ENCODE assay signal across 17 cellular contexts in genomic region chr3:48141225-48142137, GRCh38. TPM values are rescaled to one million over a fixed set of nuclear protein-coding genes. Genes with fewer than 3 reads are reported as not detected.
DNase-seq lines count a peak whose midpoint lies in the region; ATAC-seq and TF ChIP-seq lines count a peak whose summit lies in the region.
"Had no signal": no experiment of that assay in that cellular context is flagged by ENCODE, and none has a peak within 500 bp of the region (broad histone marks: within the 10 kb centered on the region; RNA-seq: fewer than 3 reads in every experiment).

No MANE protein-coding gene starts in this region.

- TF ChIP-seq EP300 in upper lobe of left lung (IDR thresholded peaks at IDR 0.05) = no peak

- peak overlapping the region; percentile 69 for H3K4me2 ChIP-seq in mammary epithelial cell (ENCODE audit: insufficient read depth, low read depth, low read length)

- H3K36me3 Mint-ChIP-seq in natural killer cell treated with Interleukin-12 subunit alpha and Interleukin-12 subunit beta and Interleukin-15 and Interleukin-18, amount 100 ng/mL, for 72 hours = no peaks in the 10 kb centered on the region
- no peaks in the 10 kb centered on the region for H3K36me3 Mint-ChIP-seq in natural killer cell
- H3K36me3 Mint-ChIP-seq: CD8-positive, alpha-beta memory T cell had no signal

- TF ChIP-seq CTCF in natural killer cell (IDR thresholded peaks at IDR 0.05) (no peak), mammary epithelial cell (conservative IDR thresholded peaks at IDR 0.05 in 1 of 2, IDR thresholded peaks at IDR 0.05 in 1 of 2; ENCODE audit: extremely low read depth in 1 of 2, insufficient read depth in 1 of 2, low read depth in 1 of 2, low read length in 2 of 2) (no peak), upper lobe of left lung (IDR thresholded peaks at IDR 0.05) (no peak)

- peaks cover 13% of the 10 kb centered on the region for H3K4me1 ChIP-seq in mammary epithelial cell (ENCODE audit: insufficient read depth, low read length)
- peaks cover 5 to 6% (median 5%) of the 10 kb centered on the region in 4 donors for H3K4me1 ChIP-seq in upper lobe of left lung
- H3K4me1 ChIP-seq: BE2C, SJSA1 had no signal

- no peak for TF ChIP-seq POLR2A in upper lobe of left lung (IDR thresholded peaks at IDR 0.05)

- no peak overlapping the region for H3K4me3 ChIP-seq in mammary epithelial cell (replicated peaks in 1 of 3; ENCODE audit: insufficient read depth in 1 of 3, low read depth in 2 of 3, low read length in 3 of 3)
- H3K4me3 ChIP-seq in upper lobe of left lung = no peak overlapping the region
- H3K4me3 ChIP-seq: SJSA1 had no signal

- intact Hi-C loops in natural killer cell (cut with micrococcal nuclease) (no loop called here), mammary epithelial cell (cut with micrococcal nuclease) (loop anchor here (1.0 kb wide), 1 partner anchor 53 kb away; no protein-coding TSS in a partner anchor)

- peak; percentile 41 to 52 for ATAC-seq in natural killer cell treated with Interleukin-12 subunit alpha and Interleukin-12 subunit beta and Interleukin-15 and Interleukin-18, amount 100 ng/mL, for 72 hours
- ATAC-seq in natural killer cell = no peak
- ATAC-seq in upper lobe of left lung (ENCODE audit: low FRiP score in 2 of 2) = no peak
- ATAC-seq in HG02973 (IDR thresholded peaks at IDR 0.05; ENCODE audit: unreplicated experiment) = no peak

- H3K9me3 ChIP-seq in mammary epithelial cell (replicated peaks; ENCODE audit: insufficient read depth, low read length) (no peaks in the 10 kb centered on the region), upper lobe of left lung (no peaks in the 10 kb centered on the region)
- H3K9me3 ChIP-seq: BE2C, SJSA1 had no signal

- no peak for DNase-seq in natural killer cell treated with Interleukin-12 subunit alpha and Interleukin-12 subunit beta and Interleukin-15 and Interleukin-18, amount 100 ng/mL, for 72 hours (ENCODE audit: low spot score)
- DNase-seq in natural killer cell = no peak
- DNase-seq in mammary epithelial cell = peak; percentile 71
- DNase-seq in islet precursor cell = peak; percentile 35
- DNase-seq in upper lobe of left lung = no peak
- no peak for DNase-seq in NCI-H1417 (lab: John Stamatoyannopoulos, UW)
- DNase-seq in SKM-1 (lab: John Stamatoyannopoulos, UW; ENCODE audit: unreplicated experiment) = no peak
- DNase-seq: ACHN; BE2C; CD8-positive, alpha-beta memory T cell; GF-D8; H7; Kasumi-1; NCI-H1417 treated with DMSO at 0.1 percent for 48 hours; NCI-H524 had no signal

- H3K27me3 ChIP-seq in mammary epithelial cell (ENCODE audit: insufficient read depth, low read length) = no peaks in the 10 kb centered on the region
- H3K27me3 ChIP-seq in upper lobe of left lung = no peaks in the 10 kb centered on the region
- H3K27me3 ChIP-seq: BE2C, SJSA1 had no signal

- peaks cover 0 to 3% of the 10 kb centered on the region in 2 donors for H3K4me1 Mint-ChIP-seq in natural killer cell treated with Interleukin-12 subunit alpha and Interleukin-12 subunit beta and Interleukin-15 and Interleukin-18, amount 100 ng/mL, for 72 hours (ENCODE audit: low read depth in 2 of 2)
- peaks cover 0 to 5% of the 10 kb centered on the region in 2 donors for H3K4me1 Mint-ChIP-seq in natural killer cell
- H3K4me1 Mint-ChIP-seq: CD8-positive, alpha-beta memory T cell had no signal

- CTCF ChIA-PET in mammary epithelial cell (lab: Charles Lee; ENCODE audit: low non-redundant PET) = no interaction called here

- in situ Hi-C loops in mammary epithelial cell (cut with MboI; ENCODE audit: low sequenced_read_pairs in 2 of 2) = no loop called here

- H3K9ac ChIP-seq in mammary epithelial cell (ENCODE audit: insufficient read depth, low read length) = no peak overlapping the region

- H3K27ac ChIP-seq in mammary epithelial cell (ENCODE audit: insufficient read depth, low read depth, low read length) = no peak overlapping the region
- peak overlapping the region in 3 of 4 donors; percentile 39 to 45 (median 40) for H3K27ac ChIP-seq in upper lobe of left lung
- H3K27ac ChIP-seq: SJSA1 had no signal

- no peak overlapping the region for H3K4me3 Mint-ChIP-seq in natural killer cell treated with Interleukin-12 subunit alpha and Interleukin-12 subunit beta and Interleukin-15 and Interleukin-18, amount 100 ng/mL, for 72 hours
- no peak overlapping the region for H3K4me3 Mint-ChIP-seq in natural killer cell
- H3K4me3 Mint-ChIP-seq: CD8-positive, alpha-beta memory T cell had no signal

- no peaks in the 10 kb centered on the region for H4K20me1 ChIP-seq in mammary epithelial cell (ENCODE audit: insufficient read depth, low read length)

- BruUV-seq in mammary epithelial cell (replicated peaks; lab: Mats Ljungman, UMichigan) = no TSS peak

- H3K27ac Mint-ChIP-seq in natural killer cell treated with Interleukin-12 subunit alpha and Interleukin-12 subunit beta and Interleukin-15 and Interleukin-18, amount 100 ng/mL, for 72 hours = peak overlapping the region in 1 of 2 donors; percentile 58
- H3K27ac Mint-ChIP-seq in natural killer cell = no peak overlapping the region
- H3K27ac Mint-ChIP-seq: CD8-positive, alpha-beta memory T cell had no signal

- no peaks in the 10 kb centered on the region for H3K36me3 ChIP-seq in mammary epithelial cell (ENCODE audit: insufficient read depth, low read length)
- H3K36me3 ChIP-seq in upper lobe of left lung = no peaks in the 10 kb centered on the region
- H3K36me3 ChIP-seq: BE2C, SJSA1 had no signal

- H3K79me2 ChIP-seq in mammary epithelial cell (ENCODE audit: insufficient read depth, low read length) = no peaks in the 10 kb centered on the region

- dilution Hi-C loops in mammary epithelial cell (cut with HindIII; ENCODE audit: low sequenced_read_pairs) = loop anchor here (5.0 kb wide), 2 partner anchors 149 to 239 kb away; no protein-coding TSS in a partner anchor

- H3K9me3 Mint-ChIP-seq in natural killer cell treated with Interleukin-12 subunit alpha and Interleukin-12 subunit beta and Interleukin-15 and Interleukin-18, amount 100 ng/mL, for 72 hours = no peaks in the 10 kb centered on the region
- no peaks in the 10 kb centered on the region for H3K9me3 Mint-ChIP-seq in natural killer cell
- H3K9me3 Mint-ChIP-seq: CD8-positive, alpha-beta memory T cell had no signal

- H3K27me3 Mint-ChIP-seq in natural killer cell treated with Interleukin-12 subunit alpha and Interleukin-12 subunit beta and Interleukin-15 and Interleukin-18, amount 100 ng/mL, for 72 hours = no peaks in the 10 kb centered on the region
- H3K27me3 Mint-ChIP-seq in natural killer cell (ENCODE audit: low read depth in 2 of 2) = no peaks in the 10 kb centered on the region
- H3K27me3 Mint-ChIP-seq: CD8-positive, alpha-beta memory T cell had no signal

- no peak overlapping the region for H2AFZ ChIP-seq in mammary epithelial cell (ENCODE audit: low read depth, low read length)

- 86% methylated on average over 9 of the region's 10 CpGs for WGBS in mammary epithelial cell (ENCODE audit: low coverage, missing lambda C conversion rate)
- WGBS in upper lobe of left lung, 2 donors = 78 to 79% methylated on average over 10 of the region's 10 CpGs

RNA-seq across cellular contexts. Expression of gene CDC25A, which starts 46.7 kb away (rescaled TPM):
- 10 to 100 TPM; 35.8 to 76.7 TPM for total RNA-seq in natural killer cell treated with Interleukin-12 subunit alpha and Interleukin-12 subunit beta and Interleukin-15 and Interleukin-18, amount 100 ng/mL, for 72 hours
- total RNA-seq in natural killer cell (1 to 10 TPM in 1 of 3 donors, under 1 TPM in 2; 0.56 to 1.3 (median 0.72) TPM), mammary epithelial cell (10 to 100 TPM in 1 of 2 donors, 1 to 10 TPM in 1; 7.3 to 17.8 TPM), upper lobe of left lung (1 to 10 TPM in 2 of 6 donors, under 1 TPM in 2, not detected in 2; 0.30 to 1.5 (median 0.93) TPM)
- polyA plus RNA-seq in mammary epithelial cell = 16.3 TPM
- 15.7 TPM for polyA minus RNA-seq in mammary epithelial cell
- polyA plus RNA-seq: CD8-positive, alpha-beta memory T cell had no signal

Comparison
In these comparisons a context has a peak if more than half of its experiments do, and no peak if none do; other contexts are left out.
1. ATAC-seq: peak in natural killer cell treated with Interleukin-12 subunit alpha and Interleukin-12 subunit beta and Interleukin-15 and Interleukin-18, amount 100 ng/mL, for 72 hours (2 of 2); none in natural killer cell (0 of 3), upper lobe of left lung (0 of 2) and HG02973 (single experiment).
2. DNase-seq: peak in mammary epithelial cell (single experiment) and islet precursor cell (single experiment); none in natural killer cell treated with Interleukin-12 subunit alpha and Interleukin-12 subunit beta and Interleukin-15 and Interleukin-18, amount 100 ng/mL, for 72 hours (single experiment), natural killer cell (single experiment), upper lobe of left lung (0 of 2), NCI-H1417 (0 of 3) and SKM-1 (single experiment).